ENCODE assay signal across 12 cellular contexts in genomic region chr2:102256281-102256680, GRCh38. TPM values are rescaled to one million over a fixed set of nuclear protein-coding genes. Genes with fewer than 3 reads are reported as not detected.
DNase-seq lines count a peak whose midpoint lies in the region; ATAC-seq, FAIRE-seq and TF ChIP-seq lines count a peak whose summit lies in the region.
"Had no signal": no experiment of that assay in that cellular context is flagged by ENCODE, and none has a peak within 500 bp of the region (broad histone marks: within the 10 kb centered on the region; RNA-seq: fewer than 3 reads in every experiment).

No MANE protein-coding gene starts in this region.

- ATAC-seq in DND-41 (ENCODE audit: insufficient read depth, low read depth) (peak; percentile 80), GM18520 (IDR thresholded peaks at IDR 0.05; ENCODE audit: unreplicated experiment) (no peak)

- H3K27me3 ChIP-seq in DND-41 (ENCODE audit: insufficient read depth, low read length, poor library complexity) (no peaks in the 10 kb centered on the region), fibroblast of lung (ENCODE audit: control insufficient read depth, insufficient read depth, low read length) (no peaks in the 10 kb centered on the region)
- H3K27me3 ChIP-seq: suprapubic skin had no signal

- TF ChIP-seq CTCF in DND-41 (IDR thresholded peaks at IDR 0.05; ENCODE audit: borderline replicate concordance, extremely low read depth, low read length, poor library complexity, severe bottlenecking) (no peak), fibroblast of lung (conservative IDR thresholded peaks at IDR 0.05 in 1 of 2, IDR thresholded peaks at IDR 0.05 in 1 of 2; ENCODE audit: low read depth in 1 of 2, low read length in 2 of 2) (no peak)

- no peaks in the 10 kb centered on the region for H3K36me3 ChIP-seq in DND-41 (ENCODE audit: insufficient read depth, low read length)
- no peaks in the 10 kb centered on the region for H3K36me3 ChIP-seq in fibroblast of lung (ENCODE audit: control insufficient read depth, insufficient read depth, low read length)
- H3K36me3 ChIP-seq: suprapubic skin had no signal

- H3K9ac ChIP-seq in DND-41 (ENCODE audit: low read depth, low read length): 0 out of 2 replicates have a peak overlapping the region, but pooled peaks have one; percentile 14
- H3K9ac ChIP-seq in fibroblast of lung (ENCODE audit: insufficient read depth, low read length): no peak overlapping the region

- H3K4me1 ChIP-seq in DND-41 (ENCODE audit: insufficient read depth, low read length) (peaks cover 18% of the 10 kb centered on the region), fibroblast of lung (ENCODE audit: control insufficient read depth, extremely low read depth, insufficient read depth, low read length) (peaks cover 5% of the 10 kb centered on the region)

- peak; percentile 88 for FAIRE-seq in A204.1 (lab: Jason Lieb, UNC)
- FAIRE-seq: islet of Langerhans had no signal

- H2AFZ ChIP-seq in DND-41 (ENCODE audit: low read depth, low read length) (peak overlapping the region; percentile 70), fibroblast of lung (ENCODE audit: low read length) (no peak overlapping the region)

- DNase-seq in DND-41: no peak
- DNase-seq in RPMI8226: peak; percentile 5
- peak; percentile 14 to 53 for DNase-seq in fibroblast of lung (ENCODE audit: low read depth in 2 of 2)
- no peak for DNase-seq in NCI-H1694 (lab: John Stamatoyannopoulos, UW)
- DNase-seq in NCI-H2029 (lab: John Stamatoyannopoulos, UW): no peak
- DNase-seq in NCI-H748 treated with DMSO at 0.1 percent for 48 hours (lab: John Stamatoyannopoulos, UW): no peak
- DNase-seq: NCI-H774; stimulated activated CD4-positive, alpha-beta T cell treated with anti-CD3 and anti-CD28 coated beads, Interleukin-2, amount 100 ng/mL, for 48 hours had no signal

- H3K4me2 ChIP-seq in DND-41 (ENCODE audit: insufficient read depth, low read length): peak overlapping the region; percentile 61; the same call in 1 of the 2 replicates
- peak overlapping the region; percentile 48 for H3K4me2 ChIP-seq in fibroblast of lung (ENCODE audit: extremely low read depth, insufficient read depth, low read length)

- no peaks in the 10 kb centered on the region for H3K9me3 ChIP-seq in DND-41 (ENCODE audit: insufficient read depth, low read length, severe bottlenecking)
- no peaks in the 10 kb centered on the region for H3K9me3 ChIP-seq in fibroblast of lung (ENCODE audit: control insufficient read depth, insufficient read depth, low read depth, low read length)
- H3K9me3 ChIP-seq: suprapubic skin had no signal

- H3K4me3 ChIP-seq in DND-41 (ENCODE audit: low read depth in 1 of 2, low read length in 2 of 2) (peak overlapping the region in 1 of 2 experiments; percentile 33; a peak in 1 of 4 replicates), fibroblast of lung (replicated peaks in 1 of 4; ENCODE audit: control extremely low read depth in 1 of 4, insufficient read depth in 1 of 4, low read depth in 3 of 4, low read length in 4 of 4) (no peak overlapping the region)
- H3K4me3 ChIP-seq: suprapubic skin had no signal

- H3K27ac ChIP-seq in DND-41 (ENCODE audit: low read length): no peak overlapping the region; the same call in 1 of the 2 replicates
- H3K27ac ChIP-seq in fibroblast of lung (ENCODE audit: insufficient read depth, low read length): no peak overlapping the region
- H3K27ac ChIP-seq: suprapubic skin had no signal

- H4K20me1 ChIP-seq in DND-41 (ENCODE audit: insufficient read depth, low read length): no peaks in the 10 kb centered on the region
- no peaks in the 10 kb centered on the region for H4K20me1 ChIP-seq in fibroblast of lung (ENCODE audit: control insufficient read depth, extremely low read depth, insufficient read depth, low read length)

- H3K79me2 ChIP-seq in DND-41 (ENCODE audit: insufficient read depth, low read length) (no peaks in the 10 kb centered on the region), fibroblast of lung (ENCODE audit: control insufficient read depth, insufficient read depth, low read length) (no peaks in the 10 kb centered on the region)

RNA-seq across cellular contexts. Expression of gene IL1RL1, which starts 55.1 kb away (rescaled TPM):
- total RNA-seq in fibroblast of lung: 0.50 and 4.6 TPM in 2 replicates
- polyA plus RNA-seq in fibroblast of lung: 0.02 and 0.14 TPM in 2 replicates
- not detected in 2 replicates for polyA plus RNA-seq in fibroblast of lung (2012)
- not detected in 2 replicates for polyA minus RNA-seq in fibroblast of lung (ENCODE audit: low replicate concordance)

Comparison
In these comparisons a context has a peak if more than half of its experiments do, and no peak if none do; other contexts are left out.
1. DNase-seq: peak in RPMI8226 (single experiment) and fibroblast of lung (2 of 2); none in DND-41 (single experiment), NCI-H1694 (single experiment), NCI-H2029 (single experiment) and NCI-H748 treated with DMSO at 0.1 percent for 48 hours (single experiment).